20 cellular contexts compared by ENCODE assay signal in genomic region chr16:63466-63865, GRCh38.
"Had no signal": no experiment of that assay in that cellular context is flagged by ENCODE, and none has a peak within 500 bp of the region (broad histone marks: within the 10 kb centered on the region; RNA-seq: fewer than 3 reads in every experiment).

No MANE protein-coding gene starts in this region.

- H3K27me3 ChIP-seq: cardiac muscle cell, heart left ventricle, left lung, stomach, transverse colon had no signal

- ATAC-seq: heart left ventricle, left lung had no signal

- H3K27ac ChIP-seq: cardiac muscle cell, coronary artery, heart left ventricle, left lung, stomach, thoracic aorta, transverse colon had no signal

- H3K4me3 ChIP-seq: cardiac muscle cell, coronary artery, heart left ventricle, left lung, lung, stomach, thoracic aorta, transverse colon had no signal

- H3K9me3 ChIP-seq: heart left ventricle, left lung, stomach, thoracic aorta, transverse colon had no signal

- H3K36me3 ChIP-seq: transverse colon had no signal

- FAIRE-seq: endothelial cell of umbilical vein, islet of Langerhans had no signal

- DNase-seq: effector CD4-positive, alpha-beta T cell; endodermal cell; erythroblast; foreskin melanocyte; hippocampal formation; mesenchymal stem cell; midbrain; occipital lobe; stimulated activated CD4-positive, alpha-beta T cell treated with anti-CD3 and anti-CD28 coated beads, Interleukin-2, amount 100 ng/mL, for 24 hours; stimulated activated naive CD4-positive, alpha-beta T cell; transverse colon had no signal
